In genomic region chr12:32841061-32841460, GRCh38 we compare ENCODE assay signal across 17 cellular contexts. TPM values are rescaled to one million over a fixed set of nuclear protein-coding genes. Genes with fewer than 3 reads are reported as not detected.
DNase-seq lines count a peak whose midpoint lies in the region; TF ChIP-seq lines count a peak whose summit lies in the region.
"Had no signal": no experiment of that assay in that cellular context is flagged by ENCODE, and none has a peak within 500 bp of the region (broad histone marks: within the 10 kb centered on the region; RNA-seq: fewer than 3 reads in every experiment).

No MANE protein-coding gene starts in this region.

- no peak overlapping the region for H3K4ac ChIP-seq in mesendoderm (ENCODE audit: low read depth, low read length)

- H4K5ac ChIP-seq in mesendoderm (ENCODE audit: low read length), result no peak overlapping the region

- no peak overlapping the region for H3K56ac ChIP-seq in mesendoderm (ENCODE audit: low read length)

- no peak overlapping the region for H3K4me2 ChIP-seq in mesendoderm (ENCODE audit: low read length)

- H3K4me3 ChIP-seq in SJSA1 (no peak overlapping the region), mesendoderm (ENCODE audit: low read length) (no peak overlapping the region), coronary artery (no peak overlapping the region)
- H3K4me3 ChIP-seq: GM23248, HAP-1 had no signal

- H3K18ac ChIP-seq in mesendoderm (ENCODE audit: low read length), result no peak overlapping the region

- H2AK5ac ChIP-seq in mesendoderm (ENCODE audit: low read length), result no peak overlapping the region

- H3K36me3 ChIP-seq in SJSA1 (peaks cover 31% of the 10 kb centered on the region), mesendoderm (ENCODE audit: control insufficient read depth, insufficient read depth, low read length) (no peaks in the 10 kb centered on the region)
- H3K36me3 ChIP-seq: BE2C, HAP-1 had no signal

- no CpG with 5 or more reads among the region's 4 CpGs for WGBS in mesendoderm (ENCODE audit: extremely low coverage, insufficient coverage, low lambda C conversion rate)

- no peaks in the 10 kb centered on the region for H3K79me2 ChIP-seq in mesendoderm (ENCODE audit: control insufficient read depth, insufficient read depth, low read length)

- H3K4me1 ChIP-seq in SJSA1 (replicated peaks) (peaks cover 65% of the 10 kb centered on the region), mesendoderm (ENCODE audit: control insufficient read depth, low read depth, low read length) (peaks cover 2% of the 10 kb centered on the region)

- H3K9ac ChIP-seq in mesendoderm (ENCODE audit: low read length), result no peak overlapping the region
- H3K9ac ChIP-seq: GM23248 had no signal

- no peaks in the 10 kb centered on the region for H3K9me3 ChIP-seq in SJSA1 (replicated peaks)
- H3K9me3 ChIP-seq: BE2C, HAP-1 had no signal

- H2BK120ac ChIP-seq in mesendoderm (ENCODE audit: low read depth, low read length), result no peak overlapping the region

- no peak overlapping the region for H2BK15ac ChIP-seq in mesendoderm (replicated peaks; ENCODE audit: low read depth)

- no peaks in the 10 kb centered on the region for H3K79me1 ChIP-seq in mesendoderm (ENCODE audit: low read length)

- peak; percentile 72 for DNase-seq in A172 (ENCODE audit: low spot score)
- peak; percentile 77 for DNase-seq in HS-27A (ENCODE audit: low read depth)
- peak; percentile 87 to 95 for DNase-seq in SJSA1 (ENCODE audit: low read depth in 1 of 2, low spot score in 2 of 2)
- no peak for DNase-seq in mesendoderm
- DNase-seq in activated CD4-positive, CD25-positive, alpha-beta regulatory T cell (lab: John Stamatoyannopoulos, UW), result no peak
- no peak for DNase-seq in effector CD4-positive, alpha-beta T cell
- no peak for DNase-seq in coronary artery (ENCODE audit: low spot score)
- DNase-seq: ACHN; BE2C; C1 segment of cervical spinal cord; CD4-positive, CD25-positive, alpha-beta regulatory T cell; CD8-positive, alpha-beta memory T cell; DMS153; DMS79; GDM1; GM23248 had no signal

- TF ChIP-seq CTCF in coronary artery (IDR thresholded peaks at IDR 0.05), result no peak

- peak overlapping the region; percentile 98 for H3K27ac ChIP-seq in SJSA1
- H3K27ac ChIP-seq in mesendoderm (ENCODE audit: low read depth, low read length), result no peak overlapping the region
- no peak overlapping the region for H3K27ac ChIP-seq in coronary artery
- H3K27ac ChIP-seq: GM23248 had no signal

- H3K23ac ChIP-seq in mesendoderm (ENCODE audit: low read length), result no peak overlapping the region

- H3K27me3 ChIP-seq in SJSA1 (replicated peaks) (no peaks in the 10 kb centered on the region), mesendoderm (ENCODE audit: insufficient read depth, low read length, poor library complexity) (no peaks in the 10 kb centered on the region)
- H3K27me3 ChIP-seq: BE2C had no signal

- H2BK5ac ChIP-seq in mesendoderm (ENCODE audit: low read length), result no peak overlapping the region

- peak overlapping the region; percentile 76 for H4K8ac ChIP-seq in mesendoderm (ENCODE audit: low read depth, low read length)

RNA-seq across cellular contexts. Expression of gene PKP2, which starts 55.5 kb away (rescaled TPM):
- total RNA-seq in A172 (2014; rRNA removed; shearing (Covaris generic)), result 57.3 and 70.7 TPM in 2 replicates
- 28.6 and 29.9 TPM in 2 replicates for total RNA-seq in SJSA1 (2014; rRNA removed; shearing (Covaris generic))
- polyA plus RNA-seq in mesendoderm (2013, experiment 1 of 2), result 25.5 TPM
- polyA plus RNA-seq in mesendoderm (2013, experiment 2 of 2), result 26.6 TPM

Comparison
In these comparisons a context has a peak if more than half of its experiments do, and no peak if none do; other contexts are left out.
1. DNase-seq: peak in A172 (single experiment), HS-27A (single experiment) and SJSA1 (2 of 2); none in mesendoderm (single experiment), activated CD4-positive, CD25-positive, alpha-beta regulatory T cell (0 of 4), effector CD4-positive, alpha-beta T cell (single experiment) and coronary artery (single experiment).